2 cellular contexts compared by ENCODE assay signal in the genomic region with DNA sequence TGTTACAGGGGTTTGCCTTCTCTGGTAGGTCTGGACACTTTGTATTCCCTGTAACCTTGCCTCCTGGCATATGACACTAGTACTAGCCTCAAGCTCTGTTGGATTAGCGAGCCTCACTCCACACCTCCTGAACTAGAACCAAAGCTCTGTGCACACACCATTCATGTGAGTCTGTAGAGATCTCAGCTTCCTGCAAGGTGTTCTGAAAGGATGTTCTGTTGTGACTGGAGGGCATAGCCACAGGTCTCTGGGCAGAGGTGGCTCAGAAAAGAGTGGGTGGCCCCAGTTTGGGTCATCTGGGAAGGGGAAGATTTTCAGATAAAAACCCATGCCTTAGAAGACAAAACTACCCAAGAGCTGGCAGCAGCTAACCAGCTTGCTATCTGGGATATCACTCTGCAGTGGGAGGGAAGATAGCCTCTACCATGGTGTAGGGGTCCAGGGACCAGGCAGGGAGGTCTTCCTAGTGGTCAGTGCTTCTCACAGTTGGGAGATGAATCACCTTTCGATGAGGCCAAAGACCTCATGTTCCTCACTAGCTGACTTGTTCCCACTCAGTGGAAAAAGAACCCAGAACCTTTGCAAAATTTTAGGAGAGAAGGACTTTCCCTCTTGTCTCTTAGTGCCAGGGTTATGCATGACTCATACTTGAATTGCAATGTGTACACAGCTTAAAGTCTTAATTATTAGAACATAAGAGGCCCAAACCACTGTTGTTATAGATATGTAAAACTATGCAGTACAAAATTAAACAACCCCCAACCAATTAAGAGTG.
TF ChIP-seq lines count a peak whose summit lies in the region.

No MANE protein-coding gene starts in this region.

TF ChIP-seq in A549, 52 proteins besides CTCF, POLR2A, EP300 and RAD21:
- TF ChIP-seq HDAC2 (IDR thresholded peaks at IDR 0.05) = no peak
- no peak for TF ChIP-seq ZSCAN20 (CRISPR knock-in tag; IDR thresholded peaks at IDR 0.05)
- TF ChIP-seq FOSL2 (IDR thresholded peaks at IDR 0.05) = no peak
- peak; percentile 20; the same call in 1 of the 2 replicates for TF ChIP-seq FOSL2 (CRISPR knock-in tag; IDR thresholded peaks at IDR 0.05)
- no peak for TF ChIP-seq FOXS1 (CRISPR knock-in tag; IDR thresholded peaks at IDR 0.05)
- no peak for TF ChIP-seq HOXA7 (CRISPR knock-in tag; IDR thresholded peaks at IDR 0.05)
- TF ChIP-seq MAZ (IDR thresholded peaks at IDR 0.05; ENCODE audit: borderline replicate concordance, low read depth, low read length) = no peak
- TF ChIP-seq NPAS2 (CRISPR knock-in tag; IDR thresholded peaks at IDR 0.05; ENCODE audit: borderline replicate concordance) = no peak

TF ChIP-seq in GM12878, 131 proteins besides CTCF, POLR2A, EP300 and RAD21:
- TF ChIP-seq NR2C1 (IDR thresholded peaks at IDR 0.05) (no peak), ZNF622 (IDR thresholded peaks at IDR 0.05) (no peak), ZNF592 (IDR thresholded peaks at IDR 0.05) (no peak), ZNF384 (IDR thresholded peaks at IDR 0.05; ENCODE audit: borderline replicate concordance, low read depth, low read length) (no peak), ASH2L (IDR thresholded peaks at IDR 0.05; ENCODE audit: borderline replicate concordance, low read depth) (no peak), NBN (IDR thresholded peaks at IDR 0.05) (no peak), ZBED1 (IDR thresholded peaks at IDR 0.05; ENCODE audit: borderline replicate concordance) (no peak), ETV6 (conservative IDR thresholded peaks at IDR 0.05 in 1 of 2, IDR thresholded peaks at IDR 0.05 in 1 of 2; ENCODE audit: borderline replicate concordance in 1 of 2, low read depth in 1 of 2) (no peak), SREBF1 (IDR thresholded peaks at IDR 0.05; ENCODE audit: low read length) (no peak), NRF1 (conservative IDR thresholded peaks at IDR 0.05; ENCODE audit: low read depth, low read length) (no peak), ZZZ3 (IDR thresholded peaks at IDR 0.05; ENCODE audit: control insufficient read depth, insufficient read length, low read depth) (no peak)
- TF ChIP-seq, protein P1, sequence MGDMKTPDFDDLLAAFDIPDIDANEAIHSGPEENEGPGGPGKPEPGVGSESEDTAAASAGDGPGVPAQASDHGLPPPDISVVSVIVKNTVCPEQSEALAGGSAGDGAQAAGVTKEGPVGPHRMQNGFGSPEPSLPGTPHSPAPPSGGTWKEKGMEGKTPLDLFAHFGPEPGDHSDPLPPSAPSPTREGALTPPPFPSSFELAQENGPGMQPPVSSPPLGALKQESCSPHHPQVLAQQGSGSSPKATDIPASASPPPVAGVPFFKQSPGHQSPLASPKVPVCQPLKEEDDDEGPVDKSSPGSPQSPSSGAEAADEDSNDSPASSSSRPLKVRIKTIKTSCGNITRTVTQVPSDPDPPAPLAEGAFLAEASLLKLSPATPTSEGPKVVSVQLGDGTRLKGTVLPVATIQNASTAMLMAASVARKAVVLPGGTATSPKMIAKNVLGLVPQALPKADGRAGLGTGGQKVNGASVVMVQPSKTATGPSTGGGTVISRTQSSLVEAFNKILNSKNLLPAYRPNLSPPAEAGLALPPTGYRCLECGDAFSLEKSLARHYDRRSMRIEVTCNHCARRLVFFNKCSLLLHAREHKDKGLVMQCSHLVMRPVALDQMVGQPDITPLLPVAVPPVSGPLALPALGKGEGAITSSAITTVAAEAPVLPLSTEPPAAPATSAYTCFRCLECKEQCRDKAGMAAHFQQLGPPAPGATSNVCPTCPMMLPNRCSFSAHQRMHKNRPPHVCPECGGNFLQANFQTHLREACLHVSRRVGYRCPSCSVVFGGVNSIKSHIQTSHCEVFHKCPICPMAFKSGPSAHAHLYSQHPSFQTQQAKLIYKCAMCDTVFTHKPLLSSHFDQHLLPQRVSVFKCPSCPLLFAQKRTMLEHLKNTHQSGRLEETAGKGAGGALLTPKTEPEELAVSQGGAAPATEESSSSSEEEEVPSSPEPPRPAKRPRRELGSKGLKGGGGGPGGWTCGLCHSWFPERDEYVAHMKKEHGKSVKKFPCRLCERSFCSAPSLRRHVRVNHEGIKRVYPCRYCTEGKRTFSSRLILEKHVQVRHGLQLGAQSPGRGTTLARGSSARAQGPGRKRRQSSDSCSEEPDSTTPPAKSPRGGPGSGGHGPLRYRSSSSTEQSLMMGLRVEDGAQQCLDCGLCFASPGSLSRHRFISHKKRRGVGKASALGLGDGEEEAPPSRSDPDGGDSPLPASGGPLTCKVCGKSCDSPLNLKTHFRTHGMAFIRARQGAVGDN (IDR thresholded peaks at IDR 0.05) = no peak
- TF ChIP-seq, protein P2, sequence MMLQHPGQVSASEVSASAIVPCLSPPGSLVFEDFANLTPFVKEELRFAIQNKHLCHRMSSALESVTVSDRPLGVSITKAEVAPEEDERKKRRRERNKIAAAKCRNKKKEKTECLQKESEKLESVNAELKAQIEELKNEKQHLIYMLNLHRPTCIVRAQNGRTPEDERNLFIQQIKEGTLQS (IDR thresholded peaks at IDR 0.05; ENCODE audit: borderline replicate concordance, extremely low read depth, low read depth, low read length) = no peak
